ENCODE assay signal across 1 cellular context in the genomic region with DNA sequence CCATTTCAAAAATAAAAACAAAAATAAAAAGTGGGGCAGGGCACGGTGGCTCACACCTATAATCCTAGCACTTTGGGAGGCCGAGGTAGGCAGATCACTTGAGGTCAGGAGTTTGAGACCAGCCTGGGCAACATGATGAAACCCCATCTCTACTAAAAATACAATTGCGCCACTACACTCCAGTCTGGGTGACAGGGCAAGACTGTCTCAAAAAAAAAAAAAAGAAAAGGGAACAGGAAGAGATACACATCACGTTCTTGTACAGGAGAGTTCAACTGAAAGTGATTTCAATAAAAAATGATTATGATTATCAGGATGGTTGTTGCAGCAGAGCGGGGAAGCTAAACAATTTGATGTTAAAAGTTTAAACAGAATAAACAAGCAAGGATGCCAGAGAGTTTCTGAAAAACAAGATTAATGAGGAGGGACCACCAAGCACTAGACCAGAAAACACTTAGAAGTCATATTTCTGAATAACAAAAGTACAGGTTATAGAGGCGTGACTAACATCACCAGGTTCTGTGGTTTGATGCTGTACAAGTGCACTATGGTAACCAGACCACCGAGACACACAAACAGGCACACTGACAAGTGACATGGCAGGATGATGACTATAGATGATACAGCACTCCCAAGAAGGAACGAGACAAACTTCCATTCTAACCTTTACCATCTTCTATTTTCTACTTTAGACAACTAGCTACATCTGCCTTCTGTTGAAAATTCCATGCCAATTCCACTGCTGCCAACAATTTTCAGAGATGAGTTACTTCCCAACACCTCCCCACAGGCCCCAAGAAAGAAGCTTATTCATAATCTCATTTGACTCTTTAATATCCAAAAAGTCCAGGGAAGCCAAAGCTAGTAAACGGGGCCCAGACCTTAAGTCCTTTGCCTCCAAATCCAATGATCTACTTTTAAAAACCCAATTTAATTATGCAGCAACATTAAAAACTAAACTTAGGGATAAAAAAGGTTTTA.
TF ChIP-seq lines count a peak whose summit lies in the region.

No MANE protein-coding gene starts in this region.

TF ChIP-seq in K562, 482 proteins besides CTCF, POLR2A, EP300 and RAD21:
- TF ChIP-seq, protein P1, sequence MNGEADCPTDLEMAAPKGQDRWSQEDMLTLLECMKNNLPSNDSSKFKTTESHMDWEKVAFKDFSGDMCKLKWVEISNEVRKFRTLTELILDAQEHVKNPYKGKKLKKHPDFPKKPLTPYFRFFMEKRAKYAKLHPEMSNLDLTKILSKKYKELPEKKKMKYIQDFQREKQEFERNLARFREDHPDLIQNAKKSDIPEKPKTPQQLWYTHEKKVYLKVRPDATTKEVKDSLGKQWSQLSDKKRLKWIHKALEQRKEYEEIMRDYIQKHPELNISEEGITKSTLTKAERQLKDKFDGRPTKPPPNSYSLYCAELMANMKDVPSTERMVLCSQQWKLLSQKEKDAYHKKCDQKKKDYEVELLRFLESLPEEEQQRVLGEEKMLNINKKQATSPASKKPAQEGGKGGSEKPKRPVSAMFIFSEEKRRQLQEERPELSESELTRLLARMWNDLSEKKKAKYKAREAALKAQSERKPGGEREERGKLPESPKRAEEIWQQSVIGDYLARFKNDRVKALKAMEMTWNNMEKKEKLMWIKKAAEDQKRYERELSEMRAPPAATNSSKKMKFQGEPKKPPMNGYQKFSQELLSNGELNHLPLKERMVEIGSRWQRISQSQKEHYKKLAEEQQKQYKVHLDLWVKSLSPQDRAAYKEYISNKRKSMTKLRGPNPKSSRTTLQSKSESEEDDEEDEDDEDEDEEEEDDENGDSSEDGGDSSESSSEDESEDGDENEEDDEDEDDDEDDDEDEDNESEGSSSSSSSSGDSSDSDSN (IDR thresholded peaks at IDR 0.05; ENCODE audit: borderline replicate concordance in 1 of 2, low read depth in 2 of 2, low read length in 2 of 2) = no peak
- TF ChIP-seq ETV1 (tag; conservative IDR thresholded peaks at IDR 0.05; ENCODE audit: low read depth) = no peak
- no peak for TF ChIP-seq ZC3H8 (IDR thresholded peaks at IDR 0.05)
